12 cellular contexts compared by ENCODE assay signal in genomic region chr5:52943285-52943684, GRCh38. TPM values are rescaled to one million over a fixed set of nuclear protein-coding genes. Genes with fewer than 3 reads are reported as not detected.
DNase-seq lines count a peak whose midpoint lies in the region; ATAC-seq and TF ChIP-seq lines count a peak whose summit lies in the region.
"Had no signal": no experiment of that assay in that cellular context is flagged by ENCODE, and none has a peak within 500 bp of the region (broad histone marks: within the 10 kb centered on the region; RNA-seq: fewer than 3 reads in every experiment).

No MANE protein-coding gene starts in this region.

- DNase-seq in AG09309 (ENCODE audit: low read depth) = no peak
- no peak for DNase-seq in IMR-90
- no peak for DNase-seq in central memory CD8-positive, alpha-beta T cell (ENCODE audit: low spot score in 2 of 2)
- DNase-seq in HT-29 (ENCODE audit: low spot score) = no peak
- no peak for DNase-seq in esophagus squamous epithelium (lab: John Stamatoyannopoulos, UW)
- DNase-seq in DMS153 (lab: John Stamatoyannopoulos, UW) = no peak
- DNase-seq: activated T-cell treated with anti-CD3 and anti-CD28 coated beads, Interleukin-2, amount 50 U/mL, for 1 hour; NCI-H1694 had no signal

- no peak overlapping the region for H2BK120ac ChIP-seq in IMR-90 (ENCODE audit: low read depth, low read length)

- no peak overlapping the region for H4K5ac ChIP-seq in IMR-90 (ENCODE audit: low read depth, low read length)

- no peaks in the 10 kb centered on the region for H3K9me3 ChIP-seq in IMR-90 (ENCODE audit: control insufficient read depth, insufficient read depth, low read length)
- H3K9me3 ChIP-seq in esophagus squamous epithelium = no peaks in the 10 kb centered on the region
- H3K9me3 ChIP-seq: BLaER1 treated with 17β-estradiol and CSF1 and Interleukin-3, amounts not matched to agents 10 nM and 100 nM had no signal

- H3K27me3 ChIP-seq in IMR-90 (ENCODE audit: control insufficient read depth, insufficient read depth, low read length) (no peaks in the 10 kb centered on the region), esophagus squamous epithelium (no peaks in the 10 kb centered on the region)
- H3K27me3 ChIP-seq: BLaER1 treated with 17β-estradiol and CSF1 and Interleukin-3, amounts not matched to agents 10 nM and 100 nM had no signal

- H3K4me1 ChIP-seq in IMR-90 (ENCODE audit: control insufficient read depth, insufficient read depth, low read length) = peaks cover 7% of the 10 kb centered on the region
- H3K4me1 ChIP-seq in esophagus squamous epithelium = peaks cover 0 to 38% (median 4%) of the 10 kb centered on the region in 3 donors

- peaks cover 1% of the 10 kb centered on the region for H3K4me1 Mint-ChIP-seq in central memory CD8-positive, alpha-beta T cell

- H4K91ac ChIP-seq in IMR-90 (ENCODE audit: insufficient read depth, low read depth, low read length) = no peak overlapping the region

- no peak overlapping the region for H3K4me3 Mint-ChIP-seq in central memory CD8-positive, alpha-beta T cell
- H3K4me3 Mint-ChIP-seq: dendritic cell treated with granulocyte-macrophage colony-stimulating factor and Interleukin-4, amounts not matched to agents 40 ng/mL and 50 ng/mL, for 4 days had no signal

- H3K9ac ChIP-seq in IMR-90 (ENCODE audit: low read depth, low read length) = no peak overlapping the region
- H3K9ac ChIP-seq: BLaER1 treated with 17β-estradiol and CSF1 and Interleukin-3, amounts not matched to agents 10 nM and 100 nM had no signal

- H2AK9ac ChIP-seq in IMR-90 (replicated peaks; ENCODE audit: low read depth, low read length, poor library complexity) = no peak overlapping the region

- no peaks in the 10 kb centered on the region for H3K27me3 Mint-ChIP-seq in central memory CD8-positive, alpha-beta T cell
- H3K27me3 Mint-ChIP-seq: dendritic cell treated with granulocyte-macrophage colony-stimulating factor and Interleukin-4, amounts not matched to agents 40 ng/mL and 50 ng/mL, for 4 days had no signal

- no peaks in the 10 kb centered on the region for H3K36me3 Mint-ChIP-seq in central memory CD8-positive, alpha-beta T cell (ENCODE audit: insufficient read depth)

- TF ChIP-seq POLR2A in IMR-90 (IDR thresholded peaks at IDR 0.05; ENCODE audit: low read depth, low read length) = no peak
- TF ChIP-seq POLR2A in esophagus squamous epithelium (IDR thresholded peaks at IDR 0.05) = no peak

- peaks cover 14% of the 10 kb centered on the region for H3K36me3 ChIP-seq in IMR-90 (ENCODE audit: control insufficient read depth, insufficient read depth, low read length)
- H3K36me3 ChIP-seq in esophagus squamous epithelium = peaks cover 0 to 18% (median 0%) of the 10 kb centered on the region in 3 donors
- H3K36me3 ChIP-seq: BLaER1 treated with 17β-estradiol and CSF1 and Interleukin-3, amounts not matched to agents 10 nM and 100 nM had no signal

- CTCF ChIA-PET in IMR-90 (lab: Yijun Ruan, JAX) = no interaction called here

- no peak overlapping the region for H2AFZ ChIP-seq in IMR-90 (replicated peaks; ENCODE audit: low read length, poor library complexity)

- no peak overlapping the region for H3K4ac ChIP-seq in IMR-90 (ENCODE audit: low read depth, low read length)

- H3K27ac ChIP-seq in IMR-90 (ENCODE audit: insufficient read depth, low read length) (no peak overlapping the region), esophagus squamous epithelium (peak overlapping the region in 1 of 4 donors; percentile 44)
- H3K27ac ChIP-seq: BLaER1 treated with 17β-estradiol and CSF1 and Interleukin-3, amounts not matched to agents 10 nM and 100 nM had no signal

- no peak overlapping the region for H2BK15ac ChIP-seq in IMR-90 (ENCODE audit: low read depth, low read length)

- H2BK20ac ChIP-seq in IMR-90 (ENCODE audit: low read depth, low read length) = no peak overlapping the region; the same call in 1 of the 2 replicates

- no peak overlapping the region for H3K4me3 ChIP-seq in AG09309 (ENCODE audit: control insufficient read depth, low read depth, low read length)
- H3K4me3 ChIP-seq in IMR-90 (ENCODE audit: insufficient read depth, low read depth, low read length) = no peak overlapping the region
- no peak overlapping the region for H3K4me3 ChIP-seq in esophagus squamous epithelium
- H3K4me3 ChIP-seq: BLaER1 treated with 17β-estradiol and CSF1 and Interleukin-3, amounts not matched to agents 10 nM and 100 nM had no signal

- no peak overlapping the region for H3K56ac ChIP-seq in IMR-90 (ENCODE audit: extremely low read depth, insufficient read depth, low read length)

- no peak overlapping the region for H2BK5ac ChIP-seq in IMR-90 (ENCODE audit: low read depth, low read length, poor library complexity, severe bottlenecking)

- ATAC-seq in GM18870 (IDR thresholded peaks at IDR 0.05; ENCODE audit: unreplicated experiment) (peak; percentile 59), IMR-90 (ENCODE audit: low read depth) (no peak), HG02642 (IDR thresholded peaks at IDR 0.05; ENCODE audit: poor library complexity, unreplicated experiment) (no peak)
- ATAC-seq in central memory CD8-positive, alpha-beta T cell (replicated peaks; ENCODE audit: extremely low read depth, poor library complexity, severe bottlenecking) = peak; percentile 32

- no peak overlapping the region for H3K27ac Mint-ChIP-seq in central memory CD8-positive, alpha-beta T cell (ENCODE audit: low read depth)
- H3K27ac Mint-ChIP-seq: dendritic cell treated with granulocyte-macrophage colony-stimulating factor and Interleukin-4, amounts not matched to agents 40 ng/mL and 50 ng/mL, for 4 days had no signal

- dilution Hi-C loops in IMR-90 (cut with HindIII; ENCODE audit: low sequenced_read_pairs, unreplicated experiment) = no loop called here

- no peak overlapping the region for H3K23ac ChIP-seq in IMR-90 (ENCODE audit: low read depth, low read length)

- POLR2A ChIA-PET in IMR-90 (lab: Charles Lee; ENCODE audit: unreplicated experiment) = interaction anchor here (0.6 kb wide), 1 partner anchor 306 kb away, joined by 3 read pairs; no protein-coding TSS in a partner anchor

- no peak overlapping the region for H3K4me2 ChIP-seq in IMR-90 (ENCODE audit: low read depth, low read length)
- H3K4me2 ChIP-seq: BLaER1 treated with 17β-estradiol and CSF1 and Interleukin-3, amounts not matched to agents 10 nM and 100 nM had no signal

- H2AK5ac ChIP-seq in IMR-90 (ENCODE audit: low read depth, low read length) = no peak overlapping the region

- H3K79me1 ChIP-seq in IMR-90 (ENCODE audit: low read depth in 1 of 2, low read length in 2 of 2) = peaks cover 12 to 22% of the 10 kb centered on the region in 2 experiments; a peak in 3 of 4 replicates

- H3K18ac ChIP-seq in IMR-90 (ENCODE audit: low read depth, low read length) = no peak overlapping the region

- peaks cover 10% of the 10 kb centered on the region for H3K9me1 ChIP-seq in IMR-90 (ENCODE audit: insufficient read depth, low read length)

- TF ChIP-seq RAD21 in IMR-90 (IDR thresholded peaks at IDR 0.05; ENCODE audit: low read length) = no peak

- no TSS peak for BruUV-seq in IMR-90 (replicated peaks; lab: Mats Ljungman, UMichigan)

- H3K9me3 Mint-ChIP-seq in central memory CD8-positive, alpha-beta T cell = no peaks in the 10 kb centered on the region
- H3K9me3 Mint-ChIP-seq: dendritic cell treated with granulocyte-macrophage colony-stimulating factor and Interleukin-4, amounts not matched to agents 40 ng/mL and 50 ng/mL, for 4 days had no signal

- H4K20me1 ChIP-seq in IMR-90 (ENCODE audit: insufficient read depth, low read length) = peaks cover 6% of the 10 kb centered on the region
- H4K20me1 ChIP-seq: BLaER1 treated with 17β-estradiol and CSF1 and Interleukin-3, amounts not matched to agents 10 nM and 100 nM had no signal

- intact Hi-C loops in IMR-90 (cut with micrococcal nuclease) (loop anchor here (10.0 kb wide), 1 partner anchor 1292 kb away; no protein-coding TSS in a partner anchor), esophagus squamous epithelium (cut with DNase I) (loop anchor here (5.0 kb wide), 1 partner anchor 164 kb away; the partner anchor contains the start of gene MOCS2)

- no CpG with 5 or more reads among the region's 2 CpGs for WGBS in IMR-90 (ENCODE audit: extremely low coverage in 2 of 2, insufficient read length in 1 of 2), 2 experiments
- 83 to 95% methylated on average over 2 of the region's 2 CpGs for WGBS in esophagus squamous epithelium, 2 donors

- H4K8ac ChIP-seq in IMR-90 (ENCODE audit: low read depth in 2 of 2, low read length in 2 of 2) = no peak overlapping the region

- in situ Hi-C loops in IMR-90 (cut with MboI; ENCODE audit: low sequenced_read_pairs) = no loop called here

- TF ChIP-seq CTCF in AG09309 (IDR thresholded peaks at IDR 0.05; ENCODE audit: control insufficient read depth, insufficient read depth, low read depth, low read length, missing control alignments) = peak; percentile 11
- TF ChIP-seq CTCF in IMR-90 (conservative IDR thresholded peaks at IDR 0.05; ENCODE audit: low read depth, low read length) = peak; percentile 17; the same call in 1 of the 2 replicates
- peak in 1 of 6 experiments; percentile 26 for TF ChIP-seq CTCF in esophagus squamous epithelium (IDR thresholded peaks at IDR 0.05)

- no peak overlapping the region for H3K14ac ChIP-seq in IMR-90 (replicated peaks; ENCODE audit: low read depth, low read length)

TF ChIP-seq in IMR-90, 13 proteins besides CTCF, POLR2A, EP300 and RAD21 (continues in another document):
- TF ChIP-seq SMC3 (IDR thresholded peaks at IDR 0.05; ENCODE audit: low read depth, low read length) (0 out of 2 replicates have a peak, but pooled peaks have one; percentile 9), RFX5 (IDR thresholded peaks at IDR 0.05; ENCODE audit: low read depth, low read length) (no peak), CEBPB (IDR thresholded peaks at IDR 0.05; ENCODE audit: low read depth, low read length) (no peak), BHLHE40 (IDR thresholded peaks at IDR 0.05; ENCODE audit: low read depth, low read length) (no peak), RCOR1 (IDR thresholded peaks at IDR 0.05; ENCODE audit: insufficient replicate concordance, low read length) (no peak), NFE2L2 (IDR thresholded peaks at IDR 0.05; ENCODE audit: low read depth, low read length) (no peak), MXI1 (IDR thresholded peaks at IDR 0.05; ENCODE audit: borderline replicate concordance, low read depth, low read length) (no peak)
- TF ChIP-seq, protein P1, sequence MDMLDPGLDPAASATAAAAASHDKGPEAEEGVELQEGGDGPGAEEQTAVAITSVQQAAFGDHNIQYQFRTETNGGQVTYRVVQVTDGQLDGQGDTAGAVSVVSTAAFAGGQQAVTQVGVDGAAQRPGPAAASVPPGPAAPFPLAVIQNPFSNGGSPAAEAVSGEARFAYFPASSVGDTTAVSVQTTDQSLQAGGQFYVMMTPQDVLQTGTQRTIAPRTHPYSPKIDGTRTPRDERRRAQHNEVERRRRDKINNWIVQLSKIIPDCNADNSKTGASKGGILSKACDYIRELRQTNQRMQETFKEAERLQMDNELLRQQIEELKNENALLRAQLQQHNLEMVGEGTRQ (IDR thresholded peaks at IDR 0.05; ENCODE audit: low read depth, low read length) = no peak

RNA-seq across cellular contexts. Expression of gene ITGA2, which starts 45.9 kb away (rescaled TPM):
- 83.6 and 93.4 TPM in 2 replicates for total RNA-seq in IMR-90 (2012; rRNA removed)
- 20.4 and 23.3 TPM in 2 replicates for polyA plus RNA-seq in IMR-90 (2012; rRNA removed)
- polyA plus RNA-seq in IMR-90 (2012; cell fraction: cytosol; rRNA removed) = 3.8 and 6.3 TPM in 2 replicates
- 2.9 and 17.7 TPM in 2 replicates for polyA plus RNA-seq in IMR-90 (2012; cell fraction: nucleus; rRNA removed; ENCODE audit: low replicate concordance)
- total RNA-seq in HT-29 (2014; rRNA removed; shearing (Covaris generic)) = 10.6 and 11.6 TPM in 2 replicates
- total RNA-seq in esophagus squamous epithelium = 10 to 100 TPM; 12.0 to 28.5 (median 21.6) TPM

Comparison
In these comparisons a context has a peak if more than half of its experiments do, and no peak if none do; other contexts are left out.
1. ATAC-seq: peak in GM18870 (single experiment) and central memory CD8-positive, alpha-beta T cell (single experiment); none in IMR-90 (single experiment) and HG02642 (single experiment).